In genomic region chrX:149916745-149917392, GRCh38 we compare ENCODE assay signal across 1 cellular context.
TF ChIP-seq lines count a peak whose summit lies in the region.

No MANE protein-coding gene starts in this region.

TF ChIP-seq in GM12878, 131 proteins besides CTCF, POLR2A, EP300 and RAD21 (continued from another document):
- TF ChIP-seq BCLAF1 (IDR thresholded peaks at IDR 0.05) (no peak), MTA2 (IDR thresholded peaks at IDR 0.05; ENCODE audit: low read depth) (0 out of 2 replicates have a peak, but pooled peaks have one; percentile 16), ZBED1 (IDR thresholded peaks at IDR 0.05; ENCODE audit: borderline replicate concordance) (no peak), POU2F2 (IDR thresholded peaks at IDR 0.05; ENCODE audit: borderline replicate concordance, low read depth, low read length) (no peak), SPI1 (IDR thresholded peaks at IDR 0.05; ENCODE audit: borderline replicate concordance, insufficient read depth, low read depth, low read length) (peak; percentile 64; the same call in 1 of the 2 replicates), RUNX3 (IDR thresholded peaks at IDR 0.05; ENCODE audit: low read length) (peak; percentile 11; the same call in 1 of the 2 replicates)
- TF ChIP-seq, protein P1, sequence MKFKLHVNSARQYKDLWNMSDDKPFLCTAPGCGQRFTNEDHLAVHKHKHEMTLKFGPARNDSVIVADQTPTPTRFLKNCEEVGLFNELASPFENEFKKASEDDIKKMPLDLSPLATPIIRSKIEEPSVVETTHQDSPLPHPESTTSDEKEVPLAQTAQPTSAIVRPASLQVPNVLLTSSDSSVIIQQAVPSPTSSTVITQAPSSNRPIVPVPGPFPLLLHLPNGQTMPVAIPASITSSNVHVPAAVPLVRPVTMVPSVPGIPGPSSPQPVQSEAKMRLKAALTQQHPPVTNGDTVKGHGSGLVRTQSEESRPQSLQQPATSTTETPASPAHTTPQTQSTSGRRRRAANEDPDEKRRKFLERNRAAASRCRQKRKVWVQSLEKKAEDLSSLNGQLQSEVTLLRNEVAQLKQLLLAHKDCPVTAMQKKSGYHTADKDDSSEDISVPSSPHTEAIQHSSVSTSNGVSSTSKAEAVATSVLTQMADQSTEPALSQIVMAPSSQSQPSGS (IDR thresholded peaks at IDR 0.05; ENCODE audit: low read length) = no peak
- TF ChIP-seq, protein P2, sequence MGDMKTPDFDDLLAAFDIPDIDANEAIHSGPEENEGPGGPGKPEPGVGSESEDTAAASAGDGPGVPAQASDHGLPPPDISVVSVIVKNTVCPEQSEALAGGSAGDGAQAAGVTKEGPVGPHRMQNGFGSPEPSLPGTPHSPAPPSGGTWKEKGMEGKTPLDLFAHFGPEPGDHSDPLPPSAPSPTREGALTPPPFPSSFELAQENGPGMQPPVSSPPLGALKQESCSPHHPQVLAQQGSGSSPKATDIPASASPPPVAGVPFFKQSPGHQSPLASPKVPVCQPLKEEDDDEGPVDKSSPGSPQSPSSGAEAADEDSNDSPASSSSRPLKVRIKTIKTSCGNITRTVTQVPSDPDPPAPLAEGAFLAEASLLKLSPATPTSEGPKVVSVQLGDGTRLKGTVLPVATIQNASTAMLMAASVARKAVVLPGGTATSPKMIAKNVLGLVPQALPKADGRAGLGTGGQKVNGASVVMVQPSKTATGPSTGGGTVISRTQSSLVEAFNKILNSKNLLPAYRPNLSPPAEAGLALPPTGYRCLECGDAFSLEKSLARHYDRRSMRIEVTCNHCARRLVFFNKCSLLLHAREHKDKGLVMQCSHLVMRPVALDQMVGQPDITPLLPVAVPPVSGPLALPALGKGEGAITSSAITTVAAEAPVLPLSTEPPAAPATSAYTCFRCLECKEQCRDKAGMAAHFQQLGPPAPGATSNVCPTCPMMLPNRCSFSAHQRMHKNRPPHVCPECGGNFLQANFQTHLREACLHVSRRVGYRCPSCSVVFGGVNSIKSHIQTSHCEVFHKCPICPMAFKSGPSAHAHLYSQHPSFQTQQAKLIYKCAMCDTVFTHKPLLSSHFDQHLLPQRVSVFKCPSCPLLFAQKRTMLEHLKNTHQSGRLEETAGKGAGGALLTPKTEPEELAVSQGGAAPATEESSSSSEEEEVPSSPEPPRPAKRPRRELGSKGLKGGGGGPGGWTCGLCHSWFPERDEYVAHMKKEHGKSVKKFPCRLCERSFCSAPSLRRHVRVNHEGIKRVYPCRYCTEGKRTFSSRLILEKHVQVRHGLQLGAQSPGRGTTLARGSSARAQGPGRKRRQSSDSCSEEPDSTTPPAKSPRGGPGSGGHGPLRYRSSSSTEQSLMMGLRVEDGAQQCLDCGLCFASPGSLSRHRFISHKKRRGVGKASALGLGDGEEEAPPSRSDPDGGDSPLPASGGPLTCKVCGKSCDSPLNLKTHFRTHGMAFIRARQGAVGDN (IDR thresholded peaks at IDR 0.05) = peak; percentile 45; the same call in 1 of the 2 replicates
